24 cellular contexts compared by ENCODE assay signal in genomic region chr11:108790501-108791299, GRCh38.
DNase-seq lines count a peak whose midpoint lies in the region; ATAC-seq and TF ChIP-seq lines count a peak whose summit lies in the region.
"Had no signal": no experiment of that assay in that cellular context is flagged by ENCODE, and none has a peak within 500 bp of the region (broad histone marks: within the 10 kb centered on the region; RNA-seq: fewer than 3 reads in every experiment).

No MANE protein-coding gene starts in this region.

- no peak for TF ChIP-seq POLR2A in sigmoid colon (IDR thresholded peaks at IDR 0.05)

- H3K36me3 ChIP-seq in sigmoid colon = no peaks in the 10 kb centered on the region
- H3K36me3 ChIP-seq: pancreas had no signal

- H3K27ac Mint-ChIP-seq in activated CD4-positive, alpha-beta T cell treated with anti-CD3 and anti-CD28 coated beads for 36 hours = peak overlapping the region; percentile 10
- no peak overlapping the region for H3K27ac Mint-ChIP-seq in activated CD4-positive, alpha-beta T cell treated with anti-CD3 and anti-CD28 coated beads, Interleukin-2, amount 10 ng/mL, durations not matched to agents 7 days and 5 days
- H3K27ac Mint-ChIP-seq in stimulated activated naive B cell treated with anti-CD40 and anti-IgM and Interleukin-4, amounts not matched to agents 10 μg/mL and 1 μg/mL and 100 μg/mL, for 72 hours = no peak overlapping the region
- H3K27ac Mint-ChIP-seq: memory B cell; naive thymus-derived CD4-positive, alpha-beta T cell had no signal

- TF ChIP-seq EP300 in sigmoid colon (IDR thresholded peaks at IDR 0.05) = no peak

- POLR2A ChIA-PET in activated CD4-positive, alpha-beta T cell treated with anti-CD3 and anti-CD28 coated beads for 36 hours (lab: Charles Lee) = no interaction called here
- POLR2A ChIA-PET in activated CD4-positive, alpha-beta T cell treated with anti-CD3 and anti-CD28 coated beads, Interleukin-2, amount 10 ng/mL, durations not matched to agents 7 days and 5 days (lab: Charles Lee) = no interaction called here

- no peak overlapping the region for H3K4me3 Mint-ChIP-seq in activated CD4-positive, alpha-beta T cell treated with anti-CD3 and anti-CD28 coated beads for 36 hours
- no peak overlapping the region for H3K4me3 Mint-ChIP-seq in activated CD4-positive, alpha-beta T cell treated with anti-CD3 and anti-CD28 coated beads, Interleukin-2, amount 10 ng/mL, durations not matched to agents 7 days and 5 days
- no peak overlapping the region for H3K4me3 Mint-ChIP-seq in stimulated activated naive B cell treated with anti-CD40 and anti-IgM and Interleukin-4, amounts not matched to agents 10 μg/mL and 1 μg/mL and 100 μg/mL, for 72 hours
- H3K4me3 Mint-ChIP-seq: memory B cell; naive thymus-derived CD4-positive, alpha-beta T cell had no signal

- no peaks in the 10 kb centered on the region for H3K9me3 Mint-ChIP-seq in activated CD4-positive, alpha-beta T cell treated with anti-CD3 and anti-CD28 coated beads for 36 hours (ENCODE audit: low read depth)
- peaks cover 3% of the 10 kb centered on the region for H3K9me3 Mint-ChIP-seq in activated CD4-positive, alpha-beta T cell treated with anti-CD3 and anti-CD28 coated beads, Interleukin-2, amount 10 ng/mL, durations not matched to agents 7 days and 5 days
- H3K9me3 Mint-ChIP-seq in stimulated activated naive B cell treated with anti-CD40 and anti-IgM and Interleukin-4, amounts not matched to agents 10 μg/mL and 1 μg/mL and 100 μg/mL, for 72 hours = no peaks in the 10 kb centered on the region
- H3K9me3 Mint-ChIP-seq: memory B cell had no signal

- H3K9me3 ChIP-seq in sigmoid colon = no peaks in the 10 kb centered on the region
- H3K9me3 ChIP-seq: pancreas, testis had no signal

- no peak for DNase-seq in activated CD4-positive, alpha-beta T cell treated with anti-CD3 and anti-CD28 coated beads for 36 hours
- no peak for DNase-seq in activated CD4-positive, alpha-beta T cell treated with anti-CD3 and anti-CD28 coated beads, Interleukin-2, amount 10 ng/mL, durations not matched to agents 7 days and 5 days
- DNase-seq in stimulated activated naive B cell treated with anti-CD40 and anti-IgM and Interleukin-4, amounts not matched to agents 10 μg/mL and 1 μg/mL and 100 μg/mL, for 72 hours = no peak
- DNase-seq in sigmoid colon (no peak), A172 (ENCODE audit: low spot score) (no peak), NCI-H1436 (lab: John Stamatoyannopoulos, UW) (no peak)
- DNase-seq: activated CD4-positive, alpha-beta T cell treated with anti-CD3 and anti-CD28 coated beads, Interleukin-2, amount 50 U/mL, for 1 hour; DMS 273 treated with DMSO at 0.1 percent for 48 hours; GF-D8; KG1; kidney glomerular epithelial cell; naive thymus-derived CD4-positive, alpha-beta T cell; NCI-H1048; NCI-H2081; NCI-H510A; pancreas; stimulated activated CD4-positive, alpha-beta T cell treated with anti-CD3 and anti-CD28 coated beads, Interleukin-4, amount 100 ng/mL, for 4 hours; testis had no signal

- H3K27ac ChIP-seq in sigmoid colon = no peak overlapping the region
- H3K27ac ChIP-seq: 22Rv1; BLaER1 treated with 17β-estradiol and CSF1 and Interleukin-3, amounts not matched to agents 10 nM and 100 nM; pancreas; skin epidermis; testis had no signal

- no peak overlapping the region for H3K4me3 ChIP-seq in sigmoid colon
- H3K4me3 ChIP-seq: BLaER1 treated with 17β-estradiol and CSF1 and Interleukin-3, amounts not matched to agents 10 nM and 100 nM; pancreas; skin epidermis; testis had no signal

- ATAC-seq in activated CD4-positive, alpha-beta T cell treated with anti-CD3 and anti-CD28 coated beads for 36 hours = peak; percentile 78
- ATAC-seq in GM21717 (IDR thresholded peaks at IDR 0.05; ENCODE audit: unreplicated experiment) (peak; percentile 58), HG03442 (IDR thresholded peaks at IDR 0.05; ENCODE audit: unreplicated experiment) (peak; percentile 54)
- ATAC-seq in stimulated activated naive B cell treated with anti-CD40 and anti-IgM and Interleukin-4, amounts not matched to agents 10 μg/mL and 1 μg/mL and 100 μg/mL, for 72 hours (replicated peaks) = peak; percentile 63 to 76
- ATAC-seq: naive thymus-derived CD4-positive, alpha-beta T cell; pancreas had no signal

- H3K36me3 Mint-ChIP-seq in activated CD4-positive, alpha-beta T cell treated with anti-CD3 and anti-CD28 coated beads for 36 hours (ENCODE audit: low read depth) = peaks cover 4% of the 10 kb centered on the region
- H3K36me3 Mint-ChIP-seq in activated CD4-positive, alpha-beta T cell treated with anti-CD3 and anti-CD28 coated beads, Interleukin-2, amount 10 ng/mL, durations not matched to agents 7 days and 5 days (ENCODE audit: low read depth) = no peaks in the 10 kb centered on the region
- H3K36me3 Mint-ChIP-seq in stimulated activated naive B cell treated with anti-CD40 and anti-IgM and Interleukin-4, amounts not matched to agents 10 μg/mL and 1 μg/mL and 100 μg/mL, for 72 hours = peaks cover 3 to 6% of the 10 kb centered on the region in 2 donors
- H3K36me3 Mint-ChIP-seq: memory B cell had no signal

- 70 to 71% methylated on average over 5 of the region's 5 CpGs for WGBS in sigmoid colon, 2 donors

- peaks cover 45% of the 10 kb centered on the region for H3K4me1 Mint-ChIP-seq in activated CD4-positive, alpha-beta T cell treated with anti-CD3 and anti-CD28 coated beads for 36 hours
- peaks cover 5% of the 10 kb centered on the region for H3K4me1 Mint-ChIP-seq in activated CD4-positive, alpha-beta T cell treated with anti-CD3 and anti-CD28 coated beads, Interleukin-2, amount 10 ng/mL, durations not matched to agents 7 days and 5 days
- H3K4me1 Mint-ChIP-seq in stimulated activated naive B cell treated with anti-CD40 and anti-IgM and Interleukin-4, amounts not matched to agents 10 μg/mL and 1 μg/mL and 100 μg/mL, for 72 hours = peaks cover 27 to 36% of the 10 kb centered on the region in 2 donors

- no peaks in the 10 kb centered on the region for H3K4me1 ChIP-seq in sigmoid colon
- H3K4me1 ChIP-seq: pancreas, testis had no signal

- no peak for TF ChIP-seq CTCF in sigmoid colon (IDR thresholded peaks at IDR 0.05)

- no peaks in the 10 kb centered on the region for H3K27me3 ChIP-seq in sigmoid colon
- H3K27me3 ChIP-seq: BLaER1 treated with 17β-estradiol and CSF1 and Interleukin-3, amounts not matched to agents 10 nM and 100 nM; pancreas; testis had no signal

- CTCF ChIA-PET in activated CD4-positive, alpha-beta T cell treated with anti-CD3 and anti-CD28 coated beads for 36 hours (lab: Charles Lee) = no interaction called here
- CTCF ChIA-PET in activated CD4-positive, alpha-beta T cell treated with anti-CD3 and anti-CD28 coated beads, Interleukin-2, amount 10 ng/mL, durations not matched to agents 7 days and 5 days (lab: Charles Lee) = no interaction called here

- intact Hi-C loops in activated CD4-positive, alpha-beta T cell treated with anti-CD3 and anti-CD28 coated beads for 36 hours (cut with DNase I, micrococcal nuclease) = no loop called here
- intact Hi-C loops in sigmoid colon (cut with DNase I) = no loop called here

- H3K27me3 Mint-ChIP-seq in activated CD4-positive, alpha-beta T cell treated with anti-CD3 and anti-CD28 coated beads for 36 hours = no peaks in the 10 kb centered on the region
- no peaks in the 10 kb centered on the region for H3K27me3 Mint-ChIP-seq in activated CD4-positive, alpha-beta T cell treated with anti-CD3 and anti-CD28 coated beads, Interleukin-2, amount 10 ng/mL, durations not matched to agents 7 days and 5 days
- no peaks in the 10 kb centered on the region for H3K27me3 Mint-ChIP-seq in stimulated activated naive B cell treated with anti-CD40 and anti-IgM and Interleukin-4, amounts not matched to agents 10 μg/mL and 1 μg/mL and 100 μg/mL, for 72 hours
- H3K27me3 Mint-ChIP-seq: memory B cell; naive thymus-derived CD4-positive, alpha-beta T cell had no signal
